ENCODE assay signal across 11 cellular contexts in genomic region chr3:169266351-169266750, GRCh38.
DNase-seq lines count a peak whose midpoint lies in the region; ATAC-seq and TF ChIP-seq lines count a peak whose summit lies in the region.
"Had no signal": no experiment of that assay in that cellular context is flagged by ENCODE, and none has a peak within 500 bp of the region (broad histone marks: within the 10 kb centered on the region; RNA-seq: fewer than 3 reads in every experiment).

No MANE protein-coding gene starts in this region.

- WGBS in hepatocyte (ENCODE audit: low lambda C conversion rate, missing lambda C conversion rate): 84% methylated on average over 3 of the region's 3 CpGs

- ATAC-seq in HG02885 (IDR thresholded peaks at IDR 0.05; ENCODE audit: poor library complexity, unreplicated experiment) (no peak), GM19351 (IDR thresholded peaks at IDR 0.05; ENCODE audit: unreplicated experiment) (no peak)

- H3K79me2 ChIP-seq in hepatocyte: peaks cover 75% of the 10 kb centered on the region

- DNase-seq in dermis blood vessel endothelial cell: peak; percentile 60
- DNase-seq in hepatocyte (ENCODE audit: low spot score): no peak
- peak; percentile 89 for DNase-seq in pons (ENCODE audit: low spot score)
- DNase-seq in NCI-H2081 treated with DMSO at 0.1 percent for 48 hours (lab: John Stamatoyannopoulos, UW): no peak
- no peak for DNase-seq in middle frontal gyrus (ENCODE audit: extremely low spot score, low spot score)
- DNase-seq: CD4-positive, CD25-positive, alpha-beta regulatory T cell; DMS 273 treated with DMSO at 0.1 percent for 48 hours; H7 had no signal

- no peak for TF ChIP-seq CTCF in hepatocyte (IDR thresholded peaks at IDR 0.05; ENCODE audit: poor library complexity)

- no peaks in the 10 kb centered on the region for H4K20me1 ChIP-seq in hepatocyte (ENCODE audit: insufficient read depth, poor library complexity, severe bottlenecking)
- H4K20me1 ChIP-seq: BLaER1 had no signal

- H3K36me3 ChIP-seq in hepatocyte (replicated peaks; ENCODE audit: insufficient read depth, low read depth): no peaks in the 10 kb centered on the region
- H3K36me3 ChIP-seq: BLaER1 had no signal

- H3K9me2 ChIP-seq in hepatocyte (replicated peaks; ENCODE audit: insufficient read depth): no peaks in the 10 kb centered on the region

- H3K9me3 ChIP-seq in hepatocyte (ENCODE audit: low read depth): no peaks in the 10 kb centered on the region
- H3K9me3 ChIP-seq: BLaER1 had no signal

- no peak overlapping the region for H2AFZ ChIP-seq in hepatocyte

- no peaks in the 10 kb centered on the region for H3K27me3 ChIP-seq in hepatocyte
- H3K27me3 ChIP-seq: BLaER1 had no signal

- no peak overlapping the region for H3K4me3 ChIP-seq in hepatocyte
- H3K4me3 ChIP-seq: BLaER1 had no signal

- no peak overlapping the region for H3K4me2 ChIP-seq in hepatocyte
- H3K4me2 ChIP-seq: BLaER1 had no signal

- H3K27ac ChIP-seq in hepatocyte: peak overlapping the region; percentile 86
- H3K27ac ChIP-seq: BLaER1 had no signal

- peaks cover 29% of the 10 kb centered on the region for H3K4me1 ChIP-seq in hepatocyte (ENCODE audit: insufficient read depth)
- H3K4me1 ChIP-seq: BLaER1 had no signal

Comparison
In these comparisons a context has a peak if more than half of its experiments do, and no peak if none do; other contexts are left out.
1. DNase-seq: peak in dermis blood vessel endothelial cell (single experiment) and pons (single experiment); none in hepatocyte (single experiment), NCI-H2081 treated with DMSO at 0.1 percent for 48 hours (single experiment) and middle frontal gyrus (single experiment).